22 cellular contexts compared by ENCODE assay signal in the genomic region with DNA sequence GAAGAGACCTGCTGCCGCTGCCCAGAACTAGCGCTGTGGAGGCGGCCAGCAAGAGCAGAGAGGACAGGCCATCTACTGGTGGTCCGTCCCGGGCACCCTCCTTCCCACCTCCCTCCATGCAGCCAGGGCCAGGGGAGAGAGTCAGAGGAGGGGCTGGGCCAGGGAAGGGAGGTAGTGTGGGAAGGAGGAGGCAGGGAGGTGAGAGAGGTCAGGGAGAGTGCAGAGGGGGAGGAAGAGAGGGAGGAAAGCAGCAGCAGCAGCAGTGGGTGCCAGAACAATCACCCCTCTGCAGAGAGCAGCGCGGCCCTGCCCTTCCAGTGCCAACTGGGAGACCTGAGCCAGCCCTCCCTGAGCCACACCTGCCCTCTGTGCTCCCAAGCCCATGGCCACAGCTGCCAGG. TPM values are rescaled to one million over a fixed set of nuclear protein-coding genes. Genes with fewer than 3 reads are reported as not detected.
DNase-seq lines count a peak whose midpoint lies in the region; ATAC-seq, FAIRE-seq and TF ChIP-seq lines count a peak whose summit lies in the region.
"Had no signal": no experiment of that assay in that cellular context is flagged by ENCODE, and none has a peak within 500 bp of the region (broad histone marks: within the 10 kb centered on the region; RNA-seq: fewer than 3 reads in every experiment).

No MANE protein-coding gene starts in this region.

- H3K4me1 Mint-ChIP-seq in endothelial cell (ENCODE audit: unreplicated experiment) = peaks cover 2% of the 10 kb centered on the region

- ATAC-seq in left ventricle myocardium superior = no peak
- ATAC-seq: CD8-positive, alpha-beta T cell; GM23338 had no signal

- H3K9me3 Mint-ChIP-seq in endothelial cell (ENCODE audit: unreplicated experiment) = no peaks in the 10 kb centered on the region
- H3K9me3 Mint-ChIP-seq: CD8-positive, alpha-beta T cell had no signal

- intact Hi-C loops in cardiac septum (cut with DNase I) (loop anchor here (10.0 kb wide), 1 partner anchor 324 kb away; no protein-coding TSS in a partner anchor), left ventricle myocardium superior (cut with micrococcal nuclease) (no loop called here), kidney (cut with DNase I) (no loop called here), spleen (cut with DNase I; ENCODE audit: low total_unique reads) (no loop called here)

- H3K9me3 ChIP-seq in HEK293 (ENCODE audit: control insufficient read depth, insufficient read depth, low read depth, low read length) (no peaks in the 10 kb centered on the region), kidney (ENCODE audit: control insufficient read depth in 1 of 2, low read length in 2 of 2) (peaks cover 0 to 5% of the 10 kb centered on the region in 2 donors), spleen (peaks cover 0 to 13% (median 8%) of the 10 kb centered on the region in 8 donors)
- H3K9me3 ChIP-seq: Caco-2, HAP-1 had no signal

- CTCF ChIA-PET in HEK293 (lab: Yijun Ruan, JAX) = no interaction called here

- 84 to 93% (median 88%) methylated on average over 6 to 7 of the region's 7 CpGs for WGBS in spleen, 5 donors

- no peaks in the 10 kb centered on the region for H3K36me3 Mint-ChIP-seq in endothelial cell (ENCODE audit: low read depth, unreplicated experiment)
- H3K36me3 Mint-ChIP-seq: CD8-positive, alpha-beta T cell had no signal

- no peak overlapping the region for H3K27ac ChIP-seq in HEK293 (ENCODE audit: extremely low read depth, low read depth, low read length)
- no peak overlapping the region for H3K27ac ChIP-seq in kidney (ENCODE audit: low read depth in 2 of 2, low read length in 2 of 2)
- H3K27ac ChIP-seq in spleen = no peak overlapping the region

- peak; percentile 70 for DNase-seq in cardiac septum (ENCODE audit: low spot score)
- no peak for DNase-seq in left ventricle myocardium superior
- peak; percentile 47 for DNase-seq in kidney
- DNase-seq in spleen = peak; percentile 41
- DNase-seq in activated CD4-positive, CD25-positive, alpha-beta regulatory T cell (lab: John Stamatoyannopoulos, UW) = no peak
- no peak for DNase-seq in endothelial cell (ENCODE audit: low spot score)
- DNase-seq: C1 segment of cervical spinal cord; CD8-positive, alpha-beta T cell; KBM-7; NCI-H2029; NCI-H446; NCI-H526; NCI-H82; NK-92 treated with Interleukin-12 subunit alpha and Interleukin-12 subunit beta, amount 100 ng/mL, for 24 hours; RPMI8226; SHP77 treated with DMSO at 0.1 percent for 48 hours had no signal

- POLR2A ChIA-PET in HEK293 (lab: Yijun Ruan, JAX) = no interaction called here

- no peak overlapping the region for H3K9ac ChIP-seq in kidney (ENCODE audit: low read length in 2 of 2)

- no peak for TF ChIP-seq POLR2A in spleen (IDR thresholded peaks at IDR 0.05)

- no peak for TF ChIP-seq CTCF in HEK293 (tag by site-specific recombination; IDR thresholded peaks at IDR 0.05)
- no peak for TF ChIP-seq CTCF in kidney (IDR thresholded peaks at IDR 0.05; ENCODE audit: borderline replicate concordance, extremely low read depth, insufficient read depth)
- no peak for TF ChIP-seq CTCF in spleen (IDR thresholded peaks at IDR 0.05 in 8 of 11, conservative IDR thresholded peaks at IDR 0.05 in 3 of 11)
- TF ChIP-seq CTCF in endothelial cell (IDR thresholded peaks at IDR 0.05; ENCODE audit: unreplicated experiment) = no peak

- no peaks in the 10 kb centered on the region for H3K27me3 ChIP-seq in spleen (replicated peaks in 1 of 7)

- H3K27ac Mint-ChIP-seq in endothelial cell (ENCODE audit: unreplicated experiment) = no peak overlapping the region
- H3K27ac Mint-ChIP-seq: CD8-positive, alpha-beta T cell; GM23338 had no signal

- peaks cover 0 to 5% of the 10 kb centered on the region in 2 experiments; a peak in 1 of 3 replicates for H3K36me3 ChIP-seq in HEK293 (ENCODE audit: control insufficient read depth in 2 of 2, insufficient read depth in 1 of 2, low read length in 2 of 2)
- no peaks in the 10 kb centered on the region for H3K36me3 ChIP-seq in kidney (ENCODE audit: control insufficient read depth in 1 of 2, insufficient read depth in 2 of 2, low read length in 2 of 2)
- H3K36me3 ChIP-seq in spleen = no peaks in the 10 kb centered on the region

- no peak overlapping the region for H3K4me3 Mint-ChIP-seq in endothelial cell (ENCODE audit: unreplicated experiment)
- H3K4me3 Mint-ChIP-seq: CD8-positive, alpha-beta T cell; GM23338 had no signal

- FAIRE-seq in kidney (lab: Jason Lieb, UNC) = no peak
- FAIRE-seq: G401.6, HTR-8/SVneo had no signal

- no peaks in the 10 kb centered on the region for H3K27me3 Mint-ChIP-seq in endothelial cell (ENCODE audit: unreplicated experiment)

- H3K4me1 ChIP-seq in HEK293 (ENCODE audit: control insufficient read depth, insufficient read depth, low read length) (no peaks in the 10 kb centered on the region), kidney (ENCODE audit: control insufficient read depth in 1 of 2, insufficient read depth in 1 of 2, low read depth in 1 of 2, low read length in 2 of 2) (no peaks in the 10 kb centered on the region), spleen (no peaks in the 10 kb centered on the region)
- H3K4me1 ChIP-seq: Caco-2 had no signal

- no peak overlapping the region for H3K4me3 ChIP-seq in HEK293 (ENCODE audit: low read depth, low read length)
- no peak overlapping the region for H3K4me3 ChIP-seq in kidney (ENCODE audit: low read length in 2 of 2)
- H3K4me3 ChIP-seq in spleen = no peak overlapping the region
- H3K4me3 ChIP-seq: GM23338, HAP-1 had no signal

TF ChIP-seq in HEK293, 187 proteins besides CTCF, POLR2A, EP300 and RAD21:
- TF ChIP-seq EGR2 (tag by site-specific recombination; IDR thresholded peaks at IDR 0.05; ENCODE audit: low read depth) (0 out of 2 replicates have a peak, but pooled peaks have one; percentile 54), ZNF777 (tag by site-specific recombination; IDR thresholded peaks at IDR 0.05; ENCODE audit: borderline replicate concordance) (no peak)
TF ChIP-seq in HEK293: peak in this region for 1.

RNA-seq across cellular contexts. Expression of a gene that starts 6.6 kb away (rescaled TPM):
- total RNA-seq in cardiac septum = 3.2 TPM
- total RNA-seq in left ventricle myocardium superior = 2.6 TPM
- 2.5 TPM for total RNA-seq in kidney
- polyA plus RNA-seq in kidney (ENCODE audit: insufficient read depth, low read depth, low replicate concordance) = 11.5 TPM
- total RNA-seq in spleen = 1 to 10 TPM in 5 of 7 donors, not detected in 2; 1.0 to 2.6 (median 2.0) TPM
- polyA plus RNA-seq in spleen = 1 to 10 TPM; 1.2 to 2.9 (median 2.8) TPM
- total RNA-seq in endothelial cell (ENCODE audit: unreplicated experiment) = 6.5 TPM

Comparison
In these comparisons a context has a peak if more than half of its experiments do, and no peak if none do; other contexts are left out.
1. DNase-seq: peak in cardiac septum (single experiment), kidney (single experiment) and spleen (single experiment); none in left ventricle myocardium superior (single experiment), activated CD4-positive, CD25-positive, alpha-beta regulatory T cell (0 of 4) and endothelial cell (single experiment).